8 cellular contexts compared by ENCODE assay signal in the genomic region with DNA sequence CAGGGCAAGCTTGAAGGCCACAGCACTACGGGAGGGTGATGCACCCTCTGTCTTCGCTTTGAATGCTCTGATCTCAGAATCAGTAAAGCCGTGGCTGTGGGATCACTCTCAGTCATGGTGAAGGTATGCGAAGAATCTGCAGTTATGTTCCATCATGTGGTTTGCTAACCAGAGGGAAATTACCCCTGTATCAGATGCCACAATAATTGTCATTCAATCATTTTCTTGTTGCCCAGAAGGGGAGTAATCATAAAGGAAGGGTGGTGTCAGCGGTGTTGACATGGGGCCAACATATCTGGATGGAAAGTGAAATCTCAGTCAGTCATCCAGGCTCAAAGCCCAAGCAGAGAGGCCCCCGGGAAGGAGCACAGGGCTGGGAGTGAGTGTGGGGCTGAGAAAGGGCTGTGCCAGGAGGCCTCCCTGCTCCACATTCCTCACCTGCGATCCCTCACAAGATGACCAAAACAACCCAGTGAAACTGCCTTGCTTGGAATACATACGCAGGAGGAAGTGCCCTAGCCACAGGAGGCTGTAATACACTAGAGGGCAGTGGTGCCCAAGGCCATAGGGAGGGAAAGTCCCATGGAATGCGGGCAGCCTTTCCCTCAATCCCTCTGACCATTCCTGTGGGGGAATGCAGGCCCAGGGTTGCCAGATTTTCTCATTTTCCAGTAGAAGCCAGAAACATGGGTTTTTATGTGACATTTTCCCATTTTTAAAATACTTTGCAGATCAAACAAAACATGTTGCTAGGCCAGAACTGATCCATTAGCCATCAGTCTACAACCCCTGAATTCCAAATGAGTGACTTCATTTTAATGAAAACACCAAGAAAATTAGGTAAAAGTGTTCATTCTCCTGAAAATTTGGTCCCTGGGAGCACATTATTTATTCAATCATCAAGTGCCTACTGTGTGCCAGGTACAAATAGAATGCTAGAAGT.
DNase-seq lines count a peak whose midpoint lies in the region; ATAC-seq lines count a peak whose summit lies in the region.

No MANE protein-coding gene starts in this region.

- no peaks in the 10 kb centered on the region for H3K9me3 ChIP-seq in GM23248 (ENCODE audit: low read depth)

- peak overlapping the region; percentile 43 for H3K4me2 ChIP-seq in GM23248 (ENCODE audit: unreplicated experiment)

- H3K27ac ChIP-seq in GM23248: peak overlapping the region; percentile 84

- H3K36me3 ChIP-seq in GM23248 (ENCODE audit: low read depth): no peaks in the 10 kb centered on the region

- no peaks in the 10 kb centered on the region for H3K79me2 ChIP-seq in GM23248 (ENCODE audit: insufficient read depth)

- peaks cover 22% of the 10 kb centered on the region for H3K4me1 ChIP-seq in GM23248 (ENCODE audit: insufficient read depth)

- no peaks in the 10 kb centered on the region for H4K20me1 ChIP-seq in GM23248 (ENCODE audit: insufficient read depth)

- H3K9me2 ChIP-seq in GM23248 (ENCODE audit: insufficient read depth): no peaks in the 10 kb centered on the region

- H3F3A ChIP-seq in GM23248 (ENCODE audit: insufficient read depth): peaks cover 21% of the 10 kb centered on the region

- 0 to 1% methylated on average over 9 of the region's 9 CpGs for WGBS in GM23248 (ENCODE audit: low coverage in 1 of 2, low lambda C conversion rate in 2 of 2, missing lambda C conversion rate in 2 of 2), 2 experiments

- peak overlapping the region; percentile 15; the same call in 1 of the 2 replicates for H3K4me3 ChIP-seq in GM23248
- H3K4me3 ChIP-seq in skeletal muscle cell (ENCODE audit: low read depth, low read length): no peak overlapping the region

- no peaks in the 10 kb centered on the region for H3K27me3 ChIP-seq in GM23248 (replicated peaks; ENCODE audit: insufficient read depth)

- peak overlapping the region; percentile 18; the same call in 1 of the 2 replicates for H2AFZ ChIP-seq in GM23248

- in situ Hi-C loops in GM23248 (cut with MboI): no loop called here

- no peak for ATAC-seq in GM21526 (IDR thresholded peaks at IDR 0.05; ENCODE audit: low FRiP score, unreplicated experiment)

- peak overlapping the region; percentile 58 for H3K9ac ChIP-seq in GM23248

- DNase-seq in CMK (ENCODE audit: low read depth): peak; percentile 8
- DNase-seq in GM23248: peak; percentile 93
- peak; percentile 96 for DNase-seq in SW480 (ENCODE audit: low spot score)
- peak; percentile 51 for DNase-seq in glomerular endothelial cell (ENCODE audit: extremely low read depth, low read depth, low spot score)
- DNase-seq in skeletal muscle cell (ENCODE audit: low read depth): peak; percentile 81
- no peak for DNase-seq in putamen (ENCODE audit: low spot score)
- DNase-seq in hippocampal formation (lab: John Stamatoyannopoulos, UW): no peak

Comparison
In these comparisons a context has a peak if more than half of its experiments do, and no peak if none do; other contexts are left out.
1. DNase-seq: peak in CMK (single experiment), GM23248 (single experiment), SW480 (single experiment), glomerular endothelial cell (single experiment) and skeletal muscle cell (single experiment); none in putamen (single experiment) and hippocampal formation (0 of 2).